8 cellular contexts compared by ENCODE assay signal in the genomic region with DNA sequence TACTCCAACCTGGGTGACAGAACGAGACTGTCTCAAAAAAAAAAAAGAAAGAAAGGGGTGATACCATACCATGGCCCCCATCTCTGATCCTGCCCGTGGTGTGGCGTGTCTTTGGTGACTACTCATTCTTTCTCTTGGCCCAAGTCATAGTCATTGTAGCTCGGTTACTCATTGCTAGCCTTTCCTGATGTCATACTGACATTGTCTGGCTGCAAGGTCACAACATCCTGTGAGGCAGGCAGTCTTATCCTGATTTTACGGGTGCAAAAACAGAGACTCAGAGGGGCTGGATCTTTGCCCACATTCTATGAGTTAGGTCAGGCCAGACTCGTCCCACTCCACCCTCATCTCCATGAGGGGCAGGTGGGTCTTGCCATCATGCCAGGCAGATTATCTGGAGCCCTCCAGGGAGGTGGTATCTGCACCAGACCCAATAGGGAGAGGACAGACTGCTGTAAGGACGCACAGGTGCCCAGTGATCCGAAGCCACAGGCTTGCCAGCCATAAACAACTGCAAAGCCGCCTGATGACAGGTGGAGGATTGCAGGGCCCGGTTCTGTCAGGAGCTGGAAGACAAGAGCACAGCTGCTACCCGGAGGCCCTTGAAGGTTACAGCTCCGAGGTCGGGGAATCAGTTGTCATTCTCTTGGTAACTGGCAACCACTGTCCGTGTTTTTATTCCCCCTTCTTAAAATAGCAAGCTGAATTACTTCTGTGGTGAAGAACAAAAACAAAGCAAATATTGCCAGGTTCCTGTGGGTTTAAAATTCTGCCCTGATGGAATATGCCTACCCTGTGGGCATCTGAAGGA. TPM values are rescaled to one million over a fixed set of nuclear protein-coding genes. Genes with fewer than 3 reads are reported as not detected.
DNase-seq lines count a peak whose midpoint lies in the region; ATAC-seq, FAIRE-seq and TF ChIP-seq lines count a peak whose summit lies in the region.

No MANE protein-coding gene starts in this region.

- H3K9me3 ChIP-seq in adrenal gland (replicated peaks in 1 of 3) = no peaks in the 10 kb centered on the region

- no peaks in the 10 kb centered on the region for H3K27me3 Mint-ChIP-seq in Calu3 (ENCODE audit: unreplicated experiment)

- H3K36me3 Mint-ChIP-seq in Calu3 (ENCODE audit: insufficient read depth, unreplicated experiment) = peaks cover 37% of the 10 kb centered on the region

- WGBS in adrenal gland, 4 donors = 19 to 27% (median 24%) methylated on average over 8 to 14 of the region's 14 CpGs

- H3K4me1 Mint-ChIP-seq in Calu3 (ENCODE audit: low read depth, unreplicated experiment) = peaks cover 57% of the 10 kb centered on the region

- ATAC-seq in HG03378 (IDR thresholded peaks at IDR 0.05; ENCODE audit: unreplicated experiment) (no peak), HG02981 (IDR thresholded peaks at IDR 0.05; ENCODE audit: unreplicated experiment) (no peak)

- H3K27me3 ChIP-seq in adrenal gland = no peaks in the 10 kb centered on the region
- H3K27me3 ChIP-seq in kidney epithelial cell (ENCODE audit: control insufficient read depth, insufficient read depth, low read length) = no peaks in the 10 kb centered on the region

- DNase-seq in Calu3 = peak; percentile 58
- peak; percentile 16 for DNase-seq in NCI-H1694 (lab: John Stamatoyannopoulos, UW)
- peak; percentile 78 to 94 (median 90) for DNase-seq in adrenal gland
- DNase-seq in kidney epithelial cell (ENCODE audit: low read depth) = peak; percentile 89
- DNase-seq in urothelium cell line (ENCODE audit: low spot score) = peak; percentile 88
- no peak for DNase-seq in germinal center (ENCODE audit: low spot score)

- intact Hi-C loops in Calu3 (cut with micrococcal nuclease; ENCODE audit: unreplicated experiment) = no loop called here
- intact Hi-C loops in adrenal gland (cut with DNase I) = no loop called here

- BruUV-seq in Calu3 (replicated peaks; lab: Mats Ljungman, UMichigan) = TSS peak; percentile 58

- peak in 1 of 2 donors; percentile 65 for TF ChIP-seq POLR2A in adrenal gland (IDR thresholded peaks at IDR 0.05)

- H3K27ac ChIP-seq in adrenal gland = peak overlapping the region; percentile 82 to 96 (median 93)

- peaks cover 3% of the 10 kb centered on the region for H3K9me3 Mint-ChIP-seq in Calu3 (ENCODE audit: low read depth, unreplicated experiment)

- peak overlapping the region; percentile 59 for H3K4me3 Mint-ChIP-seq in Calu3 (ENCODE audit: low read depth, unreplicated experiment)

- H3K36me3 ChIP-seq in adrenal gland (replicated peaks in 1 of 2) = peaks cover 0 to 22% of the 10 kb centered on the region in 2 donors
- H3K36me3 ChIP-seq in kidney epithelial cell (ENCODE audit: control insufficient read depth, insufficient read depth, low read length) = no peaks in the 10 kb centered on the region

- H3K4me3 ChIP-seq in adrenal gland (no peak overlapping the region), kidney epithelial cell (ENCODE audit: low read depth, low read length) (no peak overlapping the region)

- H3K27ac Mint-ChIP-seq in Calu3 (ENCODE audit: unreplicated experiment) = peak overlapping the region; percentile 99

- peak; percentile 98 for FAIRE-seq in urothelium cell line (lab: Jason Lieb, UNC)

- H3K4me1 ChIP-seq in adrenal gland (replicated peaks in 1 of 2) = peaks cover 34 to 75% of the 10 kb centered on the region in 2 donors

- CTCF ChIA-PET in Calu3 (lab: Charles Lee) = interaction anchor here (0.5 to 4.6 kb wide), 5 partner anchors 11 to 1887 kb away, joined by 4 to 34 read pairs (median 8); a partner anchor contains a TSS

- TF ChIP-seq CTCF in Calu3 (IDR thresholded peaks at IDR 0.05; ENCODE audit: unreplicated experiment) (no peak), adrenal gland (IDR thresholded peaks at IDR 0.05) (no peak), kidney epithelial cell (IDR thresholded peaks at IDR 0.05; ENCODE audit: insufficient read depth, low read length, poor library complexity, severe bottlenecking) (no peak)

RNA-seq across cellular contexts. Expression of a gene that starts 13.8 kb away (rescaled TPM):
- total RNA-seq in Calu3 (2022) = 49.1 and 50.0 TPM in 2 replicates
- 100 to 1,000 TPM in 5 of 8 donors, 10 to 100 TPM in 3; 82.8 to 188 (median 109) TPM for total RNA-seq in adrenal gland
- polyA plus RNA-seq in adrenal gland = 100 to 1,000 TPM in 2 of 3 donors, 10 to 100 TPM in 1; 96.5 to 121 (median 111) TPM
- 49.2 and 61.5 TPM in 2 replicates for total RNA-seq in kidney epithelial cell

RNA-seq across cellular contexts. Expression of a gene that starts 56.2 kb away (rescaled TPM):
- total RNA-seq in Calu3 (2022) = 37.5 and 42.7 TPM in 2 replicates
- 10 to 100 TPM in 6 of 8 donors, 1 to 10 TPM in 2; 5.4 to 26.1 (median 19.9) TPM for total RNA-seq in adrenal gland
- 10 to 100 TPM in 1 of 3 donors, 1 to 10 TPM in 2; 5.5 to 19.7 (median 9.0) TPM for polyA plus RNA-seq in adrenal gland
- total RNA-seq in kidney epithelial cell = 23.4 and 27.7 TPM in 2 replicates
